27 cellular contexts compared by ENCODE assay signal in the genomic region with DNA sequence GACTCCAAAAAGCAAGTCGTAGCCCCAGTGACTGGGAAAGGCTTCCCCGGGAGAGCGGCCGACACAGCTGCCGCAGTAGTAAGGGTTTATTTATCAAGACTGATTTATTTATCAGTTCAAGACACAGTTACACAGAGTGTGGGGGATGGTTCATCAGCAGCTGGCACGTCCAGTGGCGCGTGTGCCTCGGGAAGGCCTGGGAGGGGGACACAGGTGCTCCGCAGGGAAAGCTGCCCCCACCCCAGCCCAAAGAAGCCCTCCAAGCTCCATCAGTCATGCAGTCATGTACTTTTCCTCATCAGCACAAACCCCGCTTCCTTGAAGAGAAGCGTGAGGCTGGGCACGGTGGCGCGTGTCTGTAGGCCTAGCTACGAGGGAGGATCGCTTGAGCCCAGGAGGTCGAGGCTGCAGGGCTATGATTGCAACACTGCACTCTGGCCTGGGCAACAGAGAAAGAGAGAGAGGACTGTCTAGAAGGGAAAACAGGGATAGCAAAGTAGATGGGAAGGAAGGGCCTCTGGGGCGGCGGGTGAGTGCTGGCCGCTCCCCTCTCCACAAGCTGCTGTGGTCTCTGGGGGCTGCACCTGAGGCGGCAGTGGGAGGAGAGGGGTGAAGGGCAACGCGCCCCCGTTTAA. TPM values are rescaled to one million over a fixed set of nuclear protein-coding genes. Genes with fewer than 3 reads are reported as not detected.
DNase-seq lines count a peak whose midpoint lies in the region; ATAC-seq, FAIRE-seq and TF ChIP-seq lines count a peak whose summit lies in the region.
"Had no signal": no experiment of that assay in that cellular context is flagged by ENCODE, and none has a peak within 500 bp of the region (broad histone marks: within the 10 kb centered on the region; RNA-seq: fewer than 3 reads in every experiment).

No MANE protein-coding gene starts in this region.

- intact Hi-C loops in natural killer cell (cut with micrococcal nuclease): no loop called here

- H2BK15ac ChIP-seq in H1 (ENCODE audit: low read length): no peak overlapping the region

- H3K56ac ChIP-seq in H1 (replicated peaks; ENCODE audit: insufficient read length, low read depth, low read length): no peak overlapping the region

- H3K9ac ChIP-seq in H1 (replicated peaks in 1 of 4; ENCODE audit: extremely low read depth in 1 of 4, low read depth in 3 of 4, low read length in 3 of 4): no peak overlapping the region
- H3K9ac ChIP-seq: neural progenitor cell had no signal

- TF ChIP-seq CTCF in natural killer cell (IDR thresholded peaks at IDR 0.05) (no peak), H1 (IDR thresholded peaks at IDR 0.05; ENCODE audit: control extremely low read depth in 1 of 3, insufficient read depth in 1 of 3, low read depth in 1 of 3, low read length in 3 of 3) (no peak), nephron progenitor cell (IDR thresholded peaks at IDR 0.05) (no peak)

- no peak for ATAC-seq in natural killer cell treated with Interleukin-12 subunit alpha and Interleukin-12 subunit beta and Interleukin-15 and Interleukin-18, amount 100 ng/mL, for 72 hours
- ATAC-seq in natural killer cell: no peak
- no peak for ATAC-seq in HG03159 (IDR thresholded peaks at IDR 0.05; ENCODE audit: unreplicated experiment)
- ATAC-seq: activated CD8-positive, alpha-beta memory T cell treated with anti-CD3 and anti-CD28 coated beads, Interleukin-2, amount 10 ng/mL, durations not matched to agents 7 days and 5 days; activated T-cell treated with anti-CD3 and anti-CD28 coated beads, Interleukin-2, amount 50 U/mL, for 72 hours; body of pancreas had no signal

- H3K18ac ChIP-seq in H1 (ENCODE audit: extremely low read depth, low read length): no peak overlapping the region

- peaks cover 0 to 7% (median 3%) of the 10 kb centered on the region in 4 experiments; a peak in 3 of 8 replicates for H3K36me3 ChIP-seq in H1 (ENCODE audit: control insufficient read depth in 2 of 4, insufficient read depth in 4 of 4, low read length in 3 of 4)
- H3K36me3 ChIP-seq: neural progenitor cell, thoracic aorta had no signal

- no peaks in the 10 kb centered on the region for H3K9me3 ChIP-seq in H1 (ENCODE audit: insufficient read depth in 2 of 2, low read depth in 1 of 2, low read length in 1 of 2)
- H3K9me3 ChIP-seq: A549, body of pancreas, thoracic aorta had no signal

- CTCF ChIA-PET in H1 (lab: Charles Lee; ENCODE audit: partially characterized antibody): interaction anchor here (0.7 to 3.9 kb wide), 7 partner anchors 11 to 71 kb away, joined by 3 to 22 read pairs (median 12); no protein-coding TSS in a partner anchor

- H3K36me3 Mint-ChIP-seq in natural killer cell treated with Interleukin-12 subunit alpha and Interleukin-12 subunit beta and Interleukin-15 and Interleukin-18, amount 100 ng/mL, for 72 hours: no peaks in the 10 kb centered on the region
- no peaks in the 10 kb centered on the region for H3K36me3 Mint-ChIP-seq in natural killer cell
- H3K36me3 Mint-ChIP-seq in nephron progenitor cell (ENCODE audit: low read depth): peaks cover 9% of the 10 kb centered on the region
- H3K36me3 Mint-ChIP-seq: activated CD8-positive, alpha-beta memory T cell treated with anti-CD3 and anti-CD28 coated beads, Interleukin-2, amount 10 ng/mL, durations not matched to agents 7 days and 5 days had no signal

- H3K27ac ChIP-seq in H1 (ENCODE audit: low read depth, low read length): no peak overlapping the region
- H3K27ac ChIP-seq: A549, epithelial cell of prostate, neural progenitor cell, RWPE1, thoracic aorta, VCaP had no signal

- H3K27ac Mint-ChIP-seq in natural killer cell treated with Interleukin-12 subunit alpha and Interleukin-12 subunit beta and Interleukin-15 and Interleukin-18, amount 100 ng/mL, for 72 hours: no peak overlapping the region
- H3K27ac Mint-ChIP-seq in natural killer cell: no peak overlapping the region
- no peak overlapping the region for H3K27ac Mint-ChIP-seq in nephron progenitor cell
- H3K27ac Mint-ChIP-seq: activated CD4-positive, alpha-beta T cell treated with anti-CD3 and anti-CD28 coated beads, Interleukin-2, amount 10 ng/mL, durations not matched to agents 7 days and 5 days; activated CD8-positive, alpha-beta memory T cell treated with anti-CD3 and anti-CD28 coated beads, Interleukin-2, amount 10 ng/mL, durations not matched to agents 7 days and 5 days; activated T-cell treated with anti-CD3 and anti-CD28 coated beads, Interleukin-2, amount 50 U/mL, for 72 hours; neural progenitor cell; stimulated activated naive CD8-positive, alpha-beta T cell treated with anti-CD3 and anti-CD28 coated beads, Interleukin-15, Interleukin-2, amounts not matched to agents 100 ng/mL and 50 ng/mL, for 24 hours had no signal

- no peak overlapping the region for H3K4me3 ChIP-seq in H1 (ENCODE audit: extremely low read depth in 1 of 4, insufficient read depth in 2 of 4, low read depth in 3 of 4, low read length in 4 of 4)
- H3K4me3 ChIP-seq: A549, body of pancreas, neural progenitor cell, thoracic aorta had no signal

- no peak overlapping the region for H2BK120ac ChIP-seq in H1 (replicated peaks; ENCODE audit: low read depth, low read length)

- no peak overlapping the region for H2AFZ ChIP-seq in H1 (ENCODE audit: low read length)
- H2AFZ ChIP-seq: neural progenitor cell had no signal

- no peak overlapping the region for H2AK5ac ChIP-seq in H1 (ENCODE audit: low read depth, low read length)

- H3K14ac ChIP-seq in H1 (ENCODE audit: insufficient read length): no peak overlapping the region

- TF ChIP-seq EP300 in H1 (IDR thresholded peaks at IDR 0.05; ENCODE audit: borderline replicate concordance in 1 of 2, low read depth in 2 of 2, low read length in 2 of 2): no peak

- no peak overlapping the region for H2BK12ac ChIP-seq in H1 (ENCODE audit: low read depth, low read length)

- no peaks in the 10 kb centered on the region for H3K27me3 ChIP-seq in H1 (replicated peaks in 1 of 4; ENCODE audit: control insufficient read depth in 3 of 4, extremely low read depth in 1 of 4, insufficient read depth in 3 of 4, low read length in 3 of 4)
- H3K27me3 ChIP-seq: body of pancreas, neural progenitor cell had no signal

- no peak for TF ChIP-seq POLR2A in H1 (IDR thresholded peaks at IDR 0.05; ENCODE audit: control extremely low read depth in 1 of 2, low read depth in 2 of 2, low read length in 2 of 2)

- H2BK5ac ChIP-seq in H1 (ENCODE audit: low read depth, low read length): no peak overlapping the region

- no peak overlapping the region for H3K4me2 ChIP-seq in H1 (ENCODE audit: insufficient read depth in 1 of 2, low read depth in 2 of 2, low read length in 2 of 2)
- H3K4me2 ChIP-seq: A549, neural progenitor cell had no signal

- no peak overlapping the region for H2BK20ac ChIP-seq in H1 (ENCODE audit: low read length)

- H4K20me1 ChIP-seq in H1 (replicated peaks in 1 of 2; ENCODE audit: control insufficient read depth in 1 of 2, insufficient read depth in 2 of 2, low read length in 2 of 2): peaks cover 7 to 14% of the 10 kb centered on the region in 2 experiments

- H3K79me2 ChIP-seq in H1 (ENCODE audit: control insufficient read depth in 1 of 2, insufficient read depth in 2 of 2, low read length in 2 of 2): no peaks in the 10 kb centered on the region

- H3K9me3 Mint-ChIP-seq in natural killer cell treated with Interleukin-12 subunit alpha and Interleukin-12 subunit beta and Interleukin-15 and Interleukin-18, amount 100 ng/mL, for 72 hours: no peaks in the 10 kb centered on the region
- H3K9me3 Mint-ChIP-seq in natural killer cell (no peaks in the 10 kb centered on the region), nephron progenitor cell (peaks cover 4% of the 10 kb centered on the region)
- H3K9me3 Mint-ChIP-seq: activated CD4-positive, alpha-beta T cell treated with anti-CD3 and anti-CD28 coated beads, Interleukin-2, amount 10 ng/mL, durations not matched to agents 7 days and 5 days; activated T-cell treated with anti-CD3 and anti-CD28 coated beads, Interleukin-2, amount 50 U/mL, for 72 hours; stimulated activated naive CD8-positive, alpha-beta T cell treated with anti-CD3 and anti-CD28 coated beads, Interleukin-15, Interleukin-2, amounts not matched to agents 100 ng/mL and 50 ng/mL, for 24 hours had no signal

- no peak for FAIRE-seq in H1 (lab: Jason Lieb, UNC)
- FAIRE-seq: A549, keratinocyte had no signal

- WGBS in H1 (ENCODE audit: extremely low coverage in 1 of 2, insufficient coverage in 1 of 2, insufficient read length in 1 of 2, insufficient replicate concordance in 2 of 2, low coverage in 1 of 2, low lambda C conversion rate in 2 of 2, missing lambda C conversion rate in 1 of 2), 2 experiments: 93% methylated on average over 25 of the region's 25 CpGs; no CpG with 5 or more reads in 1 of the 2 experiments

- H3K27me3 Mint-ChIP-seq in natural killer cell treated with Interleukin-12 subunit alpha and Interleukin-12 subunit beta and Interleukin-15 and Interleukin-18, amount 100 ng/mL, for 72 hours: no peaks in the 10 kb centered on the region
- H3K27me3 Mint-ChIP-seq in natural killer cell (ENCODE audit: low read depth in 2 of 2): no peaks in the 10 kb centered on the region
- peaks cover 11% of the 10 kb centered on the region for H3K27me3 Mint-ChIP-seq in nephron progenitor cell (ENCODE audit: low read depth, poor library complexity)
- H3K27me3 Mint-ChIP-seq: activated CD4-positive, alpha-beta T cell treated with anti-CD3 and anti-CD28 coated beads, Interleukin-2, amount 10 ng/mL, durations not matched to agents 7 days and 5 days; activated CD8-positive, alpha-beta memory T cell treated with anti-CD3 and anti-CD28 coated beads, Interleukin-2, amount 10 ng/mL, durations not matched to agents 7 days and 5 days; stimulated activated naive CD8-positive, alpha-beta T cell treated with anti-CD3 and anti-CD28 coated beads, Interleukin-15, Interleukin-2, amounts not matched to agents 100 ng/mL and 50 ng/mL, for 24 hours had no signal

- H3K23ac ChIP-seq in H1 (ENCODE audit: insufficient read length): no peak overlapping the region

- peak overlapping the region; percentile 40; the same call in 1 of the 2 replicates for H4K8ac ChIP-seq in H1 (ENCODE audit: extremely low read depth, insufficient read depth, low read length)

- no peak overlapping the region for H4K91ac ChIP-seq in H1 (replicated peaks; ENCODE audit: insufficient read length, low read length)

- TF ChIP-seq RAD21 in H1 (IDR thresholded peaks at IDR 0.05 in 1 of 2, conservative IDR thresholded peaks at IDR 0.05 in 1 of 2; ENCODE audit: low read depth in 2 of 2, low read length in 2 of 2): no peak

- no peaks in the 10 kb centered on the region for H3K23me2 ChIP-seq in H1 (ENCODE audit: low read depth, low read length)

- H3K4me3 Mint-ChIP-seq in natural killer cell treated with Interleukin-12 subunit alpha and Interleukin-12 subunit beta and Interleukin-15 and Interleukin-18, amount 100 ng/mL, for 72 hours: no peak overlapping the region
- H3K4me3 Mint-ChIP-seq in natural killer cell (no peak overlapping the region), nephron progenitor cell (peak overlapping the region; percentile 63)
- H3K4me3 Mint-ChIP-seq: activated CD4-positive, alpha-beta T cell treated with anti-CD3 and anti-CD28 coated beads, Interleukin-2, amount 10 ng/mL, durations not matched to agents 7 days and 5 days; activated CD8-positive, alpha-beta memory T cell treated with anti-CD3 and anti-CD28 coated beads, Interleukin-2, amount 10 ng/mL, durations not matched to agents 7 days and 5 days; activated T-cell treated with anti-CD3 and anti-CD28 coated beads, Interleukin-2, amount 50 U/mL, for 72 hours; neural progenitor cell; stimulated activated naive CD8-positive, alpha-beta T cell treated with anti-CD3 and anti-CD28 coated beads, Interleukin-15, Interleukin-2, amounts not matched to agents 100 ng/mL and 50 ng/mL, for 24 hours had no signal

- no peak overlapping the region for H3K4ac ChIP-seq in H1 (replicated peaks; ENCODE audit: insufficient read length, low read depth, low read length)

- POLR2A ChIA-PET in H1 (lab: Charles Lee; ENCODE audit: partially characterized antibody): no interaction called here

- no peaks in the 10 kb centered on the region for H3K4me1 Mint-ChIP-seq in natural killer cell treated with Interleukin-12 subunit alpha and Interleukin-12 subunit beta and Interleukin-15 and Interleukin-18, amount 100 ng/mL, for 72 hours (ENCODE audit: low read depth in 2 of 2)
- H3K4me1 Mint-ChIP-seq in natural killer cell (no peaks in the 10 kb centered on the region), nephron progenitor cell (peaks cover 58% of the 10 kb centered on the region)
- H3K4me1 Mint-ChIP-seq: activated CD4-positive, alpha-beta T cell treated with anti-CD3 and anti-CD28 coated beads, Interleukin-2, amount 10 ng/mL, durations not matched to agents 7 days and 5 days; activated CD8-positive, alpha-beta memory T cell treated with anti-CD3 and anti-CD28 coated beads, Interleukin-2, amount 10 ng/mL, durations not matched to agents 7 days and 5 days had no signal

- no peaks in the 10 kb centered on the region; a peak in 1 of 7 replicates for H3K4me1 ChIP-seq in H1 (replicated peaks in 1 of 4; ENCODE audit: control insufficient read depth in 3 of 4, insufficient read depth in 4 of 4, low read length in 3 of 4)
- H3K4me1 ChIP-seq: A549, neural progenitor cell had no signal

- H4K5ac ChIP-seq in H1 (ENCODE audit: insufficient read length, low read depth, low read length): no peak overlapping the region

- H3K79me1 ChIP-seq in H1 (ENCODE audit: low read depth, low read length): peaks cover 7% of the 10 kb centered on the region

- DNase-seq in natural killer cell treated with Interleukin-12 subunit alpha and Interleukin-12 subunit beta and Interleukin-15 and Interleukin-18, amount 100 ng/mL, for 72 hours (ENCODE audit: low spot score): peak; percentile 44
- DNase-seq in natural killer cell (no peak), H1 (ENCODE audit: low read depth in 1 of 2, low spot score in 2 of 2) (no peak), nephron progenitor cell (no peak), putamen (ENCODE audit: low spot score) (no peak)
- no peak for DNase-seq in activated CD4-positive, alpha-beta T cell treated with anti-CD3 and anti-CD28 coated beads for 1 hour
- DNase-seq in stimulated activated CD4-positive, alpha-beta T cell treated with anti-CD3 and anti-CD28 coated beads, Interleukin-4, amount 100 ng/mL, for 4 hours: no peak
- DNase-seq: activated CD4-positive, alpha-beta T cell treated with anti-CD3 and anti-CD28 coated beads, Interleukin-2, amount 10 ng/mL, durations not matched to agents 7 days and 5 days; activated CD8-positive, alpha-beta memory T cell treated with anti-CD3 and anti-CD28 coated beads, Interleukin-2, amount 10 ng/mL, durations not matched to agents 7 days and 5 days; activated naive CD4-positive, alpha-beta T cell; activated T-cell treated with anti-CD3 and anti-CD28 coated beads, Interleukin-2, amount 50 U/mL, for 72 hours; DMS53; effector CD4-positive, alpha-beta T cell; NCI-H1436 treated with DMSO at 0.1 percent for 48 hours; NCI-H2107; NCI-H446; NCI-H82 had no signal

RNA-seq across cellular contexts. Expression of a gene that starts 53.2 kb away (rescaled TPM):
- 10 to 100 TPM; 10.8 to 13.2 TPM for total RNA-seq in natural killer cell treated with Interleukin-12 subunit alpha and Interleukin-12 subunit beta and Interleukin-15 and Interleukin-18, amount 100 ng/mL, for 72 hours
- total RNA-seq in natural killer cell: 10 to 100 TPM; 25.1 to 37.1 (median 30.5) TPM
- total RNA-seq in H1 (2021; fragmentation: NEBNext Ultra II Directional; extraction: Animal tissue kit (Norgen Biotek cat#: 25700)): 45.1 and 49.4 TPM in 2 replicates
- 37.4 and 55.9 TPM in 2 replicates for polyA plus RNA-seq in H1 (2011; rRNA removed)
- polyA plus RNA-seq in H1 (2011; cell fraction: cytosol; rRNA removed): 46.4 TPM
- polyA plus RNA-seq in H1 (2011; cell fraction: nucleus; rRNA removed): 136 TPM
- polyA plus RNA-seq in H1 (2012, experiment 1 of 2): 43.5 to 47.4 TPM (median 45.9 TPM) in 4 replicates
- 43.8 TPM for polyA plus RNA-seq in H1 (2012, experiment 2 of 2)
- 26.2 TPM for polyA plus RNA-seq in H1 (2013, experiment 1 of 2)
- polyA plus RNA-seq in H1 (2013, experiment 2 of 2): 26.6 TPM
- polyA minus RNA-seq in H1 (2011; rRNA and poly(A)+ RNA removed): 26.1 and 68.1 TPM in 2 replicates
- polyA minus RNA-seq in H1 (2011; cell fraction: cytosol; rRNA and poly(A)+ RNA removed): 23.0 TPM
- polyA minus RNA-seq in H1 (2011; cell fraction: nucleus; rRNA and poly(A)+ RNA removed): 32.2 TPM
